In genomic region chr1:26089125-26089524, GRCh38 we compare ENCODE assay signal across 30 cellular contexts. TPM values are rescaled to one million over a fixed set of nuclear protein-coding genes. Genes with fewer than 3 reads are reported as not detected.
"Had no signal": no experiment of that assay in that cellular context is flagged by ENCODE, and none has a peak within 500 bp of the region (broad histone marks: within the 10 kb centered on the region; RNA-seq: fewer than 3 reads in every experiment).

No MANE protein-coding gene starts in this region.

- H3K9me3 ChIP-seq: colonic mucosa, esophagus squamous epithelium, gastrocnemius medialis, heart right ventricle, left lung, lower lobe of right lung, mucosa of descending colon had no signal

- DNase-seq: colonic mucosa; cortex of kidney; effector CD8-positive, alpha-beta T cell; effector memory CD8-positive, alpha-beta T cell; endodermal cell; erythroblast; esophagus squamous epithelium; foreskin fibroblast; foreskin melanocyte; gastrocnemius medialis; glutamatergic neuron; head of caudate nucleus; heart right ventricle; hippocampal formation; left cardiac atrium; left lung; left ventricle myocardium superior; lower lobe of right lung; mesenchymal stem cell; mucosa of descending colon had no signal

- H3K36me3 ChIP-seq: colonic mucosa, esophagus squamous epithelium, gastrocnemius medialis, heart right ventricle, left lung, lower lobe of right lung had no signal

- H3K27ac ChIP-seq: colonic mucosa, epithelial cell of prostate, esophagus squamous epithelium, gastrocnemius medialis, heart right ventricle, left lung, lower lobe of right lung had no signal

- FAIRE-seq: endometrium, islet of Langerhans, keratinocyte had no signal

- ATAC-seq: effector memory CD8-positive, alpha-beta T cell; esophagus mucosa; gastrocnemius medialis; heart right ventricle; left cardiac atrium; left lung; left ventricle myocardium superior; lower lobe of right lung; mucosa of descending colon had no signal

- H3K4me1 ChIP-seq: colonic mucosa, left lung had no signal

- H3K27me3 ChIP-seq: colonic mucosa, gastrocnemius medialis had no signal

- H3K4me3 ChIP-seq: colonic mucosa, esophagus squamous epithelium, gastrocnemius medialis, heart right ventricle, left lung, lower lobe of right lung, mucosa of descending colon had no signal

RNA-seq across cellular contexts. Expression of gene TRIM63, which starts 21.7 kb away (rescaled TPM):
- total RNA-seq: dermis microvascular lymphatic vessel endothelial cell, endodermal cell, esophagus mucosa, glomerular endothelial cell, kidney epithelial cell, lung microvascular endothelial cell had no signal
- polyA plus RNA-seq: keratinocyte had no signal

RNA-seq across cellular contexts. Expression of gene SLC30A2, which starts 43.2 kb away (rescaled TPM):
- total RNA-seq: dermis microvascular lymphatic vessel endothelial cell, endodermal cell, esophagus mucosa, esophagus squamous epithelium, glomerular endothelial cell, lower lobe of right lung, lung microvascular endothelial cell, mesenteric fat pad had no signal
- polyA plus RNA-seq: keratinocyte had no signal
